In genomic region chr6:33721529-33721928, GRCh38 we compare ENCODE assay signal across 10 cellular contexts.
"Had no signal": no experiment of that assay in that cellular context is flagged by ENCODE, and none has a peak within 500 bp of the region (broad histone marks: within the 10 kb centered on the region; RNA-seq: fewer than 3 reads in every experiment).

No MANE protein-coding gene starts in this region.

- ATAC-seq: activated naive CD4-positive, alpha-beta T cell treated with anti-CD3 and anti-CD28 coated beads, Interleukin-2, amount 50 U/mL, for 72 hours had no signal

- H3K4me3 Mint-ChIP-seq: brain; nephron; stimulated activated naive CD8-positive, alpha-beta T cell treated with anti-CD3 and anti-CD28 coated beads, Interleukin-15, Interleukin-2, amounts not matched to agents 100 ng/mL and 50 ng/mL, for 24 hours had no signal

- H3K4me3 ChIP-seq: thoracic aorta had no signal

- H3K27ac Mint-ChIP-seq: activated naive CD4-positive, alpha-beta T cell treated with anti-CD3 and anti-CD28 coated beads, Interleukin-2, amount 50 U/mL, for 72 hours; brain; nephron; stimulated activated naive CD8-positive, alpha-beta T cell treated with anti-CD3 and anti-CD28 coated beads, Interleukin-15, Interleukin-2, amounts not matched to agents 100 ng/mL and 50 ng/mL, for 24 hours had no signal

- H3K9me3 Mint-ChIP-seq: activated naive CD4-positive, alpha-beta T cell treated with anti-CD3 and anti-CD28 coated beads, Interleukin-2, amount 50 U/mL, for 72 hours; brain; nephron; stimulated activated naive CD8-positive, alpha-beta T cell treated with anti-CD3 and anti-CD28 coated beads, Interleukin-15, Interleukin-2, amounts not matched to agents 100 ng/mL and 50 ng/mL, for 24 hours had no signal

- H3K36me3 ChIP-seq: thoracic aorta had no signal

- H3K27ac ChIP-seq: thoracic aorta had no signal

- DNase-seq: activated effector memory CD4-positive, alpha-beta T cell treated with anti-CD3 and anti-CD28 coated beads, Interleukin-2, amount 50 U/mL, for 16 hours; amygdala; effector memory CD4-positive, alpha-beta T cell; stimulated activated CD4-positive, alpha-beta T cell treated with anti-CD3 and anti-CD28 coated beads, Interleukin-2, amount 100 ng/mL, for 48 hours; T-helper 2 cell had no signal

- H3K9me3 ChIP-seq: thoracic aorta had no signal

- H3K36me3 Mint-ChIP-seq: activated naive CD4-positive, alpha-beta T cell treated with anti-CD3 and anti-CD28 coated beads, Interleukin-2, amount 50 U/mL, for 72 hours; brain had no signal
